8 cellular contexts compared by ENCODE assay signal in genomic region chr14:102694530-102695171, GRCh38.
DNase-seq lines count a peak whose midpoint lies in the region; ATAC-seq and TF ChIP-seq lines count a peak whose summit lies in the region.

No MANE protein-coding gene starts in this region.

- peak overlapping the region in 2 of 3 experiments; percentile 66 to 77 for H3K27ac Mint-ChIP-seq in nephron

- DNase-seq in Caki2 (ENCODE audit: low read depth) (peak; percentile 43), HT-29 (ENCODE audit: low spot score) (peak; percentile 79), NOMO-1 treated with DMSO at 0.1 percent for 48 hours (lab: John Stamatoyannopoulos, UW; ENCODE audit: unreplicated experiment) (peak; percentile 51), fibroblast of gingiva (ENCODE audit: low read depth) (peak; percentile 66), superior temporal gyrus (ENCODE audit: extremely low spot score) (peak; percentile 97)
- DNase-seq in activated CD8-positive, alpha-beta memory T cell treated with anti-CD3 and anti-CD28 coated beads, Interleukin-2, amount 50 U/mL, for 4 hours: peak; percentile 52

- TF ChIP-seq CTCF in nephron (IDR thresholded peaks at IDR 0.05; ENCODE audit: unreplicated experiment in 3 of 3): peak; percentile 69 to 74 (median 71)

- H3K27me3 Mint-ChIP-seq in nephron (ENCODE audit: low read depth): no peaks in the 10 kb centered on the region

- no peak for ATAC-seq in GM21723 (IDR thresholded peaks at IDR 0.05; ENCODE audit: unreplicated experiment)

- no peaks in the 10 kb centered on the region for H3K36me3 Mint-ChIP-seq in nephron (ENCODE audit: low read depth)

- no peaks in the 10 kb centered on the region for H3K9me3 Mint-ChIP-seq in nephron

- H3K4me3 Mint-ChIP-seq in nephron: no peak overlapping the region

- in situ Hi-C loops in Caki2 (cut with HindIII; ENCODE audit: low pct_unique_long_range_greater_than_20kb, low sequenced_read_pairs): no loop called here

- peaks cover 70% of the 10 kb centered on the region for H3K4me1 Mint-ChIP-seq in nephron

Comparison
In these comparisons a context has a peak if more than half of its experiments do, and no peak if none do; other contexts are left out.
1. DNase-seq: peak in every context shown above with its lines; median percentile 97 in superior temporal gyrus; 79 in HT-29; 66 in fibroblast of gingiva; 52 in activated CD8-positive, alpha-beta memory T cell treated with anti-CD3 and anti-CD28 coated beads, Interleukin-2, amount 50 U/mL, for 4 hours; 51 in NOMO-1 treated with DMSO at 0.1 percent for 48 hours; 43 in Caki2.